Comparison of ENCODE assay signal across 11 cellular contexts in genomic region chr16:77784441-77785356, GRCh38. TPM values are rescaled to one million over a fixed set of nuclear protein-coding genes. Genes with fewer than 3 reads are reported as not detected.
DNase-seq lines count a peak whose midpoint lies in the region; ATAC-seq and TF ChIP-seq lines count a peak whose summit lies in the region.
"Had no signal": no experiment of that assay in that cellular context is flagged by ENCODE, and none has a peak within 500 bp of the region (broad histone marks: within the 10 kb centered on the region; RNA-seq: fewer than 3 reads in every experiment).

No MANE protein-coding gene starts in this region.

- H3K9me2 ChIP-seq in SK-N-SH = no peaks in the 10 kb centered on the region
- H3K9me2 ChIP-seq in MM.1S (replicated peaks; ENCODE audit: insufficient read depth, low read length) = no peaks in the 10 kb centered on the region

- H4K20me1 ChIP-seq in SK-N-SH (ENCODE audit: insufficient read depth) (no peaks in the 10 kb centered on the region), MM.1S (ENCODE audit: insufficient read depth, low read length) (no peaks in the 10 kb centered on the region)

- H3K4me3 ChIP-seq in SK-N-SH (ENCODE audit: low read depth in 2 of 2, low read length in 1 of 2) = no peak overlapping the region
- no peak overlapping the region for H3K4me3 ChIP-seq in MM.1S (ENCODE audit: low read length)
- no peak overlapping the region for H3K4me3 ChIP-seq in epithelial cell of esophagus (ENCODE audit: low read length)
- H3K4me3 ChIP-seq in testis = peak overlapping the region; percentile 21 to 47

- H3K27me3 ChIP-seq in SK-N-SH (ENCODE audit: insufficient read depth) = no peaks in the 10 kb centered on the region
- peaks cover 11% of the 10 kb centered on the region; the same call in 1 of the 2 replicates for H3K27me3 ChIP-seq in MM.1S (replicated peaks; ENCODE audit: insufficient read depth, low read length)
- H3K27me3 ChIP-seq in testis = no peaks in the 10 kb centered on the region

- H3K27me3 Mint-ChIP-seq in stimulated activated naive B cell treated with anti-CD40 and anti-IgM and Interleukin-4, amounts not matched to agents 10 μg/mL and 1 μg/mL and 100 μg/mL, for 72 hours = peaks cover 29 to 33% of the 10 kb centered on the region in 2 donors

- no peak overlapping the region for H3K9ac ChIP-seq in SK-N-SH
- H3K9ac ChIP-seq in MM.1S (ENCODE audit: low read length) = no peak overlapping the region

- no peak for TF ChIP-seq POLR2A in testis (IDR thresholded peaks at IDR 0.05)

- TF ChIP-seq RAD21 in SK-N-SH (IDR thresholded peaks at IDR 0.05; ENCODE audit: low read length) = peak; percentile 31

- H3F3A ChIP-seq in SK-N-SH (replicated peaks; ENCODE audit: insufficient read depth) = peaks cover 9% of the 10 kb centered on the region
- H3F3A ChIP-seq in MM.1S (ENCODE audit: insufficient read depth, low read length) = no peaks in the 10 kb centered on the region

- WGBS in SK-N-SH (ENCODE audit: low lambda C conversion rate) = 78% methylated on average over 16 of the region's 38 CpGs
- 60 to 69% methylated on average over 13 to 38 of the region's 38 CpGs for WGBS in testis, 2 donors

- no peak overlapping the region for H3K27ac Mint-ChIP-seq in stimulated activated naive B cell treated with anti-CD40 and anti-IgM and Interleukin-4, amounts not matched to agents 10 μg/mL and 1 μg/mL and 100 μg/mL, for 72 hours

- H3K9me3 ChIP-seq in SK-N-SH = no peaks in the 10 kb centered on the region
- no peaks in the 10 kb centered on the region for H3K9me3 ChIP-seq in MM.1S (replicated peaks; ENCODE audit: insufficient read depth, low read length)
- no peaks in the 10 kb centered on the region for H3K9me3 ChIP-seq in testis
- H3K9me3 ChIP-seq: neutrophil had no signal

- TF ChIP-seq CTCF in SK-N-SH (IDR thresholded peaks at IDR 0.05) (peak; percentile 51), MM.1S (IDR thresholded peaks at IDR 0.05; ENCODE audit: low read length) (peak; percentile 13; the same call in 1 of the 2 replicates), epithelial cell of esophagus (IDR thresholded peaks at IDR 0.05; ENCODE audit: insufficient read depth, low read depth, low read length, missing control alignments) (peak; percentile 14), testis (IDR thresholded peaks at IDR 0.05) (no peak)

- H3K9me3 Mint-ChIP-seq in stimulated activated naive B cell treated with anti-CD40 and anti-IgM and Interleukin-4, amounts not matched to agents 10 μg/mL and 1 μg/mL and 100 μg/mL, for 72 hours = no peaks in the 10 kb centered on the region

- H3K4me1 Mint-ChIP-seq in stimulated activated naive B cell treated with anti-CD40 and anti-IgM and Interleukin-4, amounts not matched to agents 10 μg/mL and 1 μg/mL and 100 μg/mL, for 72 hours = peaks cover 8 to 20% of the 10 kb centered on the region in 2 donors

- H3K4me3 Mint-ChIP-seq in stimulated activated naive B cell treated with anti-CD40 and anti-IgM and Interleukin-4, amounts not matched to agents 10 μg/mL and 1 μg/mL and 100 μg/mL, for 72 hours = no peak overlapping the region

- CTCF ChIA-PET in SK-N-SH (lab: Yijun Ruan, JAX) = interaction anchor here (0.7 to 1.5 kb wide), 6 partner anchors 10 to 130 kb away, joined by 3 to 4 read pairs (median 3); no protein-coding TSS in a partner anchor

- H3K27ac ChIP-seq in SK-N-SH (ENCODE audit: low read depth in 2 of 2, low read length in 1 of 2) = no peak overlapping the region
- no peak overlapping the region for H3K27ac ChIP-seq in MM.1S (ENCODE audit: low read length)
- no peak overlapping the region for H3K27ac ChIP-seq in testis
- H3K27ac ChIP-seq: neutrophil had no signal

- no peak overlapping the region for H2AFZ ChIP-seq in SK-N-SH (ENCODE audit: low read depth)
- no peak overlapping the region for H2AFZ ChIP-seq in MM.1S (ENCODE audit: low read length)

- no peak for TF ChIP-seq EP300 in SK-N-SH (IDR thresholded peaks at IDR 0.05; ENCODE audit: borderline replicate concordance in 1 of 2, low read depth in 1 of 2, low read length in 1 of 2)

- no peak overlapping the region for H3K4me2 ChIP-seq in SK-N-SH
- no peak overlapping the region for H3K4me2 ChIP-seq in MM.1S (ENCODE audit: low read depth, low read length)

- H3K79me2 ChIP-seq in SK-N-SH (ENCODE audit: insufficient read depth) (peaks cover 13% of the 10 kb centered on the region), MM.1S (ENCODE audit: low read length) (no peaks in the 10 kb centered on the region)

- H3K4me1 ChIP-seq in SK-N-SH (ENCODE audit: control insufficient read depth in 1 of 2, insufficient read depth in 2 of 2, low read depth in 1 of 2, low read length in 1 of 2) = peaks cover 0 to 11% of the 10 kb centered on the region in 2 experiments; a peak in 1 of 4 replicates
- H3K4me1 ChIP-seq in MM.1S (ENCODE audit: low read length) = no peaks in the 10 kb centered on the region
- peaks cover 9% of the 10 kb centered on the region for H3K4me1 ChIP-seq in testis

- DNase-seq in SK-N-SH (peak; percentile 43), MM.1S (no peak), epithelial cell of esophagus (ENCODE audit: low read depth) (peak; percentile 16), testis (no peak)
- no peak for DNase-seq in stimulated activated naive B cell treated with anti-CD40 and anti-IgM and Interleukin-4, amounts not matched to agents 10 μg/mL and 1 μg/mL and 100 μg/mL, for 72 hours
- DNase-seq: cortex of kidney, GDM1 had no signal

- ATAC-seq in SK-N-SH treated with all-trans-retinoic acid at 6 μM for 48 hours = no peak
- ATAC-seq in HG02970 (IDR thresholded peaks at IDR 0.05; ENCODE audit: low FRiP score, unreplicated experiment) = no peak
- no peak for ATAC-seq in HG02798 (IDR thresholded peaks at IDR 0.05; ENCODE audit: poor library complexity, unreplicated experiment)
- no peak for ATAC-seq in stimulated activated naive B cell treated with anti-CD40 and anti-IgM and Interleukin-4, amounts not matched to agents 10 μg/mL and 1 μg/mL and 100 μg/mL, for 72 hours (replicated peaks)

- H3K36me3 ChIP-seq in SK-N-SH (replicated peaks in 1 of 2; ENCODE audit: control insufficient read depth in 1 of 2, insufficient read depth in 2 of 2, low read length in 1 of 2) = no peaks in the 10 kb centered on the region
- H3K36me3 ChIP-seq in MM.1S (replicated peaks; ENCODE audit: insufficient read depth, low read length) = no peaks in the 10 kb centered on the region
- H3K36me3 ChIP-seq in testis (ENCODE audit: low read depth, missing control alignments) = no peaks in the 10 kb centered on the region
- H3K36me3 ChIP-seq: neutrophil had no signal

- peaks cover 0 to 2% of the 10 kb centered on the region in 2 donors for H3K36me3 Mint-ChIP-seq in stimulated activated naive B cell treated with anti-CD40 and anti-IgM and Interleukin-4, amounts not matched to agents 10 μg/mL and 1 μg/mL and 100 μg/mL, for 72 hours

- POLR2A ChIA-PET in SK-N-SH (lab: Yijun Ruan, JAX) = no interaction called here

- intact Hi-C loops in testis (cut with DNase I; ENCODE audit: low total_unique reads) = no loop called here

TF ChIP-seq in SK-N-SH, 30 proteins besides CTCF, POLR2A, EP300 and RAD21:
- no peak for TF ChIP-seq CHD2 (IDR thresholded peaks at IDR 0.05; ENCODE audit: low read length, partially characterized antibody)
TF ChIP-seq in SK-N-SH: peak in this region for 0.

TF ChIP-seq in SK-N-SH treated with all-trans-retinoic acid at 6 μM for 48 hours, 23 proteins besides CTCF, POLR2A, EP300 and RAD21:
- TF ChIP-seq POU6F1 (CRISPR knock-in tag; IDR thresholded peaks at IDR 0.05; ENCODE audit: borderline replicate concordance, low read depth) = no peak
- no peak for TF ChIP-seq TOX (CRISPR knock-in tag; IDR thresholded peaks at IDR 0.05; ENCODE audit: borderline replicate concordance)
- TF ChIP-seq CREB5 (CRISPR knock-in tag; IDR thresholded peaks at IDR 0.05; ENCODE audit: low read depth) = no peak
- TF ChIP-seq ZFP30 (CRISPR knock-in tag; IDR thresholded peaks at IDR 0.05) = no peak
- TF ChIP-seq ESRRG (CRISPR knock-in tag; IDR thresholded peaks at IDR 0.05) = no peak
- TF ChIP-seq ARNTL (CRISPR knock-in tag; IDR thresholded peaks at IDR 0.05; ENCODE audit: borderline replicate concordance, low read depth) = no peak

RNA-seq across cellular contexts. Expression of gene VAT1L, which starts 3.7 kb away (rescaled TPM):
- 52.5 and 62.2 TPM in 2 replicates for polyA plus RNA-seq in SK-N-SH (2012; rRNA removed)
- 58.9 and 65.7 TPM in 2 replicates for polyA plus RNA-seq in SK-N-SH (2012; cell fraction: cytosol; rRNA removed)
- 20.8 and 29.9 TPM in 2 replicates for polyA plus RNA-seq in SK-N-SH (2012; cell fraction: nucleus; rRNA removed)
- 1 to 10 TPM; 4.2 to 4.6 TPM for total RNA-seq in testis
- polyA plus RNA-seq in testis (ENCODE audit: insufficient read depth, low read depth, low replicate concordance) = 5.2 TPM

Comparison
In these comparisons a context has a peak if more than half of its experiments do, and no peak if none do; other contexts are left out.
1. DNase-seq: peak in SK-N-SH (single experiment) and epithelial cell of esophagus (single experiment); none in MM.1S (single experiment), testis (single experiment) and stimulated activated naive B cell treated with anti-CD40 and anti-IgM and Interleukin-4, amounts not matched to agents 10 μg/mL and 1 μg/mL and 100 μg/mL, for 72 hours (single experiment).
2. H3K4me3 ChIP-seq: peak in testis (2 of 2); none in SK-N-SH (0 of 2), MM.1S (single experiment) and epithelial cell of esophagus (single experiment).
3. CTCF ChIP-seq: peak in SK-N-SH (single experiment), MM.1S (single experiment) and epithelial cell of esophagus (single experiment); none in testis (0 of 3).